ENCODE assay signal across 1 cellular context in genomic region chr1:203304919-203305808, GRCh38.
TF ChIP-seq lines count a peak whose summit lies in the region.

TSS of gene BTG2 (plus strand) at chr1:203305519. CDS start at chr1:203305607, 88 bp downstream.

TF ChIP-seq in HEK293, 187 proteins besides CTCF, POLR2A, EP300 and RAD21 (continued from another document and continues in another):
- 0 out of 2 replicates have a peak, but pooled peaks have one; percentile 32 for TF ChIP-seq ZBTB11 (tag by site-specific recombination; conservative IDR thresholded peaks at IDR 0.05; ENCODE audit: low read depth)
- TF ChIP-seq ZNF791 (tag by site-specific recombination; IDR thresholded peaks at IDR 0.05), result no peak
- no peak for TF ChIP-seq ZNF549 (tag by site-specific recombination; IDR thresholded peaks at IDR 0.05)
- peak; percentile 93 for TF ChIP-seq ZNF624 (tag by site-specific recombination; IDR thresholded peaks at IDR 0.05)
- TF ChIP-seq ZBTB10 (tag by site-specific recombination; IDR thresholded peaks at IDR 0.05), result peak; percentile 56; the same call in 1 of the 2 replicates
- no peak for TF ChIP-seq TCF7L2 (IDR thresholded peaks at IDR 0.05; ENCODE audit: borderline replicate concordance, low read depth, low read length)
- TF ChIP-seq ZBTB1 (tag by site-specific recombination; IDR thresholded peaks at IDR 0.05), result no peak
- TF ChIP-seq KLF7 (tag by site-specific recombination; IDR thresholded peaks at IDR 0.05; ENCODE audit: borderline replicate concordance), result no peak
- TF ChIP-seq ZNF211 (tag by site-specific recombination; IDR thresholded peaks at IDR 0.05; ENCODE audit: low read depth), result no peak
- TF ChIP-seq ZNF266 (tag by site-specific recombination; IDR thresholded peaks at IDR 0.05; ENCODE audit: low read depth), result no peak
- TF ChIP-seq ELK4 (IDR thresholded peaks at IDR 0.05; ENCODE audit: borderline replicate concordance, low read depth, low read length), result no peak
- TF ChIP-seq ZNF626 (tag by site-specific recombination; IDR thresholded peaks at IDR 0.05), result no peak
- peak; percentile 74; the same call in 1 of the 2 replicates for TF ChIP-seq BCL11A (tag by site-specific recombination; IDR thresholded peaks at IDR 0.05; ENCODE audit: low read depth)
- no peak for TF ChIP-seq TRIM28 (IDR thresholded peaks at IDR 0.05; ENCODE audit: borderline replicate concordance, low read length)
- TF ChIP-seq ZFP69B (tag by site-specific recombination; IDR thresholded peaks at IDR 0.05), result peak; percentile 45; the same call in 1 of the 2 replicates
- no peak for TF ChIP-seq ZNF184 (tag by site-specific recombination; IDR thresholded peaks at IDR 0.05)
- no peak for TF ChIP-seq ZNF26 (tag by site-specific recombination; IDR thresholded peaks at IDR 0.05)
- no peak for TF ChIP-seq ZNF776 (tag by site-specific recombination; IDR thresholded peaks at IDR 0.05; ENCODE audit: borderline replicate concordance)
- no peak for TF ChIP-seq EGR2 (tag by site-specific recombination; IDR thresholded peaks at IDR 0.05; ENCODE audit: low read depth)
- TF ChIP-seq PRDM2 (tag by site-specific recombination; IDR thresholded peaks at IDR 0.05; ENCODE audit: borderline replicate concordance), result no peak
- TF ChIP-seq ZNF654 (tag by site-specific recombination; IDR thresholded peaks at IDR 0.05; ENCODE audit: low read depth), result no peak
- no peak for TF ChIP-seq ZNF701 (tag by site-specific recombination; IDR thresholded peaks at IDR 0.05)
- TF ChIP-seq ZNF391 (tag by site-specific recombination; IDR thresholded peaks at IDR 0.05; ENCODE audit: borderline replicate concordance, low read depth), result peak; percentile 85
- TF ChIP-seq MYNN (tag by site-specific recombination; IDR thresholded peaks at IDR 0.05; ENCODE audit: borderline replicate concordance), result no peak
- TF ChIP-seq ZNF843 (tag by site-specific recombination; IDR thresholded peaks at IDR 0.05), result no peak; the same call in 1 of the 2 replicates
- peak; percentile 27 for TF ChIP-seq ZNF394 (tag by site-specific recombination; IDR thresholded peaks at IDR 0.05; ENCODE audit: borderline replicate concordance)
- TF ChIP-seq ZNF133 (tag by site-specific recombination; IDR thresholded peaks at IDR 0.05), result no peak
- 0 out of 2 replicates have a peak, but pooled peaks have one; percentile 33 for TF ChIP-seq PRDM10 (tag by site-specific recombination; IDR thresholded peaks at IDR 0.05)
- TF ChIP-seq ZNF426 (tag by site-specific recombination; IDR thresholded peaks at IDR 0.05), result no peak
- TF ChIP-seq ZBTB48 (tag by site-specific recombination; IDR thresholded peaks at IDR 0.05), result peak; percentile 53; the same call in 1 of the 2 replicates
- TF ChIP-seq ZNF221 (tag by site-specific recombination; IDR thresholded peaks at IDR 0.05; ENCODE audit: borderline replicate concordance), result no peak
- TF ChIP-seq KLF17 (tag by site-specific recombination; IDR thresholded peaks at IDR 0.05), result peak; percentile 23; the same call in 1 of the 2 replicates
- no peak for TF ChIP-seq ZNF670 (tag by site-specific recombination; IDR thresholded peaks at IDR 0.05; ENCODE audit: low read depth)
- TF ChIP-seq ZNF248 (tag by site-specific recombination; IDR thresholded peaks at IDR 0.05), result no peak
- no peak for TF ChIP-seq ZSCAN23 (tag by site-specific recombination; IDR thresholded peaks at IDR 0.05)
- TF ChIP-seq ZNF629 (tag by site-specific recombination; IDR thresholded peaks at IDR 0.05), result 0 out of 2 replicates have a peak, but pooled peaks have one; percentile 78
- peak; percentile 54 for TF ChIP-seq ZFHX2 (tag by site-specific recombination; conservative IDR thresholded peaks at IDR 0.05)
- TF ChIP-seq ZNF548 (tag by site-specific recombination; IDR thresholded peaks at IDR 0.05), result no peak
- no peak for TF ChIP-seq GLI2 (tag by site-specific recombination; IDR thresholded peaks at IDR 0.05; ENCODE audit: borderline replicate concordance, low read depth)
- no peak; the same call in 1 of the 2 replicates for TF ChIP-seq BCL11B (tag by site-specific recombination; IDR thresholded peaks at IDR 0.05; ENCODE audit: low read depth)
- peak; percentile 90 for TF ChIP-seq ZNF335 (tag by site-specific recombination; conservative IDR thresholded peaks at IDR 0.05)
- TF ChIP-seq SETDB1 (IDR thresholded peaks at IDR 0.05; ENCODE audit: insufficient read length, low read length), result no peak
- no peak for TF ChIP-seq HOXA7 (CRISPR knock-in tag; IDR thresholded peaks at IDR 0.05; ENCODE audit: borderline replicate concordance)
- no peak for TF ChIP-seq ZNF48 (tag by site-specific recombination; IDR thresholded peaks at IDR 0.05)
- TF ChIP-seq ZNF37A (tag by site-specific recombination; IDR thresholded peaks at IDR 0.05), result no peak
